ENCODE assay signal across 1 cellular context in genomic region chr9:133074111-133074651, GRCh38.
TF ChIP-seq lines count a peak whose summit lies in the region.

No MANE protein-coding gene starts in this region.

TF ChIP-seq in K562, 482 proteins besides CTCF, POLR2A, EP300 and RAD21 (continues in another document):
- no peak for TF ChIP-seq MAZ (CRISPR knock-in tag; conservative IDR thresholded peaks at IDR 0.05 in 1 of 2, IDR thresholded peaks at IDR 0.05 in 1 of 2)
- TF ChIP-seq ELK3 (CRISPR knock-in tag; IDR thresholded peaks at IDR 0.05) = no peak
- TF ChIP-seq ZNF79 (CRISPR knock-in tag; IDR thresholded peaks at IDR 0.05; ENCODE audit: low read depth) = no peak
- no peak for TF ChIP-seq ZSCAN29 (IDR thresholded peaks at IDR 0.05)
- no peak for TF ChIP-seq ILK (tag; IDR thresholded peaks at IDR 0.05; ENCODE audit: borderline replicate concordance, low read depth)
- no peak for TF ChIP-seq RERE (CRISPR knock-in tag; IDR thresholded peaks at IDR 0.05; ENCODE audit: borderline replicate concordance)
- TF ChIP-seq RFX5 (IDR thresholded peaks at IDR 0.05; ENCODE audit: low read depth, low read length) = no peak
- no peak for TF ChIP-seq ZNF41 (CRISPR knock-in tag; conservative IDR thresholded peaks at IDR 0.05)
- no peak for TF ChIP-seq MYNN (IDR thresholded peaks at IDR 0.05)
- no peak for TF ChIP-seq MYNN (CRISPR knock-in tag; IDR thresholded peaks at IDR 0.05)
- peak; percentile 77 to 80 for TF ChIP-seq KDM1A (IDR thresholded peaks at IDR 0.05)
- TF ChIP-seq MNT (conservative IDR thresholded peaks at IDR 0.05) = no peak
- TF ChIP-seq TAL1 (IDR thresholded peaks at IDR 0.05) = peak; percentile 58
- no peak for TF ChIP-seq ZNF277 (CRISPR knock-in tag; IDR thresholded peaks at IDR 0.05; ENCODE audit: borderline replicate concordance)
- no peak for TF ChIP-seq GTF3C2 (IDR thresholded peaks at IDR 0.05; ENCODE audit: borderline replicate concordance, extremely low read depth, insufficient read length)
- TF ChIP-seq TFAP4 (CRISPR knock-in tag; IDR thresholded peaks at IDR 0.05; ENCODE audit: borderline replicate concordance) = 0 out of 2 replicates have a peak, but pooled peaks have one; percentile 26
- TF ChIP-seq PKNOX1 (IDR thresholded peaks at IDR 0.05) = no peak
- TF ChIP-seq MBD2 (IDR thresholded peaks at IDR 0.05; ENCODE audit: borderline replicate concordance, low read depth) = no peak
- no peak for TF ChIP-seq SMARCA5 (IDR thresholded peaks at IDR 0.05)
- no peak for TF ChIP-seq SRSF3 (IDR thresholded peaks at IDR 0.05; ENCODE audit: insufficient read depth, low read length)
- no peak for TF ChIP-seq E2F4 (CRISPR knock-in tag; IDR thresholded peaks at IDR 0.05; ENCODE audit: low read depth)
- no peak for TF ChIP-seq KDM2B (CRISPR knock-in tag; IDR thresholded peaks at IDR 0.05)
- no peak for TF ChIP-seq ZBTB11 (CRISPR knock-in tag; IDR thresholded peaks at IDR 0.05)
- TF ChIP-seq BRD9 (IDR thresholded peaks at IDR 0.05; ENCODE audit: low read depth, partially characterized antibody) = no peak
- no peak for TF ChIP-seq NKRF (IDR thresholded peaks at IDR 0.05; ENCODE audit: borderline replicate concordance)
- peak in 1 of 2 experiments; percentile 66; a peak in 2 of 4 replicates for TF ChIP-seq RCOR1 (IDR thresholded peaks at IDR 0.05; ENCODE audit: borderline replicate concordance in 1 of 2, low read depth in 2 of 2, low read length in 2 of 2)
- no peak for TF ChIP-seq ZNF197 (CRISPR knock-in tag; IDR thresholded peaks at IDR 0.05; ENCODE audit: low read depth)
- no peak for TF ChIP-seq ZBTB33 (CRISPR knock-in tag; IDR thresholded peaks at IDR 0.05)
- peak; percentile 74 for TF ChIP-seq CBFA2T3 (IDR thresholded peaks at IDR 0.05)
- TF ChIP-seq ESRRA (IDR thresholded peaks at IDR 0.05; ENCODE audit: borderline replicate concordance, low read depth) = no peak
- TF ChIP-seq CEBPG (CRISPR knock-in tag; IDR thresholded peaks at IDR 0.05) = no peak
- no peak for TF ChIP-seq CEBPG (tag; conservative IDR thresholded peaks at IDR 0.05 in 1 of 2, IDR thresholded peaks at IDR 0.05 in 1 of 2)
- no peak for TF ChIP-seq GABPA (tag; conservative IDR thresholded peaks at IDR 0.05; ENCODE audit: low read depth)
